ENCODE assay signal across 9 cellular contexts in genomic region chr15:80403712-80404056, GRCh38. TPM values are rescaled to one million over a fixed set of nuclear protein-coding genes. Genes with fewer than 3 reads are reported as not detected.
A peak's percentile ranks its signal among the peaks of the same experiment; 100 is the strongest.
DNase-seq lines count a peak whose midpoint lies in the region; ATAC-seq and TF ChIP-seq lines count a peak whose summit lies in the region.
"Had no signal": no experiment of that assay in that cellular context is flagged by ENCODE, and none has a peak within 500 bp of the region (broad histone marks: within the 10 kb centered on the region; RNA-seq: fewer than 3 reads in every experiment).

No MANE protein-coding gene starts in this region.

- ATAC-seq in left lobe of liver (peak; percentile 27), upper lobe of left lung (ENCODE audit: low FRiP score in 2 of 2) (peak; percentile 34 to 67)

- no peaks in the 10 kb centered on the region for H3K9me3 ChIP-seq in upper lobe of left lung

- DNase-seq in NCI-H748 (lab: John Stamatoyannopoulos, UW; ENCODE audit: unreplicated experiment) (peak; percentile 57), NCI-H748 treated with DMSO at 0.1 percent for 48 hours (lab: John Stamatoyannopoulos, UW) (no peak), cerebellum (ENCODE audit: low spot score) (peak; percentile 58), left lobe of liver (ENCODE audit: low spot score) (no peak), upper lobe of left lung (peak in 1 of 2 donors; percentile 85), activated gamma-delta T cell (lab: John Stamatoyannopoulos, UW) (no peak), SIG-M5 (lab: John Stamatoyannopoulos, UW) (no peak), NCI-H446 (lab: John Stamatoyannopoulos, UW) (no peak)
- DNase-seq: activated naive CD8-positive, alpha-beta T cell treated with anti-CD3 and anti-CD28 coated beads, Interleukin-2, amount 10 ng/mL, durations not matched to agents 7 days and 5 days had no signal

- WGBS in upper lobe of left lung, 2 donors = 2 to 9% methylated on average over 11 to 27 of the region's 30 CpGs

- no peaks in the 10 kb centered on the region for H3K36me3 ChIP-seq in upper lobe of left lung

- peaks cover 7 to 19% (median 9%) of the 10 kb centered on the region in 4 donors for H3K4me1 ChIP-seq in upper lobe of left lung

- peak overlapping the region in 3 of 4 donors; percentile 59 to 62 (median 59) for H3K4me3 ChIP-seq in upper lobe of left lung

- H3K27ac ChIP-seq in upper lobe of left lung = peak overlapping the region in 2 of 4 donors; percentile 35 to 63

- peaks cover 0 to 20% (median 6%) of the 10 kb centered on the region in 4 donors for H3K27me3 ChIP-seq in upper lobe of left lung

- no peak for TF ChIP-seq POLR2A in upper lobe of left lung (IDR thresholded peaks at IDR 0.05)

- TF ChIP-seq CTCF in upper lobe of left lung (IDR thresholded peaks at IDR 0.05) = no peak

- TF ChIP-seq EP300 in upper lobe of left lung (IDR thresholded peaks at IDR 0.05) = no peak

RNA-seq across cellular contexts. Expression of gene ARNT2, which starts 0.5 kb away (rescaled TPM):
- total RNA-seq in cerebellum (75.5 TPM), left lobe of liver (0.45 TPM), upper lobe of left lung (10 to 100 TPM in 3 of 6 donors, 1 to 10 TPM in 3; 4.7 to 26.9 (median 8.4) TPM)
- total RNA-seq: activated naive CD8-positive, alpha-beta T cell treated with anti-CD3 and anti-CD28 coated beads, Interleukin-2, amount 10 ng/mL, durations not matched to agents 7 days and 5 days had no signal

Comparison
In these comparisons a context has a peak if more than half of its experiments do, and no peak if none do; other contexts are left out.
1. DNase-seq: peak in NCI-H748 (single experiment) and cerebellum (single experiment); none in NCI-H748 treated with DMSO at 0.1 percent for 48 hours (single experiment), left lobe of liver (single experiment), activated gamma-delta T cell (single experiment), SIG-M5 (single experiment) and NCI-H446 (0 of 2).